Comparison of ENCODE assay signal across 9 cellular contexts in the genomic region with DNA sequence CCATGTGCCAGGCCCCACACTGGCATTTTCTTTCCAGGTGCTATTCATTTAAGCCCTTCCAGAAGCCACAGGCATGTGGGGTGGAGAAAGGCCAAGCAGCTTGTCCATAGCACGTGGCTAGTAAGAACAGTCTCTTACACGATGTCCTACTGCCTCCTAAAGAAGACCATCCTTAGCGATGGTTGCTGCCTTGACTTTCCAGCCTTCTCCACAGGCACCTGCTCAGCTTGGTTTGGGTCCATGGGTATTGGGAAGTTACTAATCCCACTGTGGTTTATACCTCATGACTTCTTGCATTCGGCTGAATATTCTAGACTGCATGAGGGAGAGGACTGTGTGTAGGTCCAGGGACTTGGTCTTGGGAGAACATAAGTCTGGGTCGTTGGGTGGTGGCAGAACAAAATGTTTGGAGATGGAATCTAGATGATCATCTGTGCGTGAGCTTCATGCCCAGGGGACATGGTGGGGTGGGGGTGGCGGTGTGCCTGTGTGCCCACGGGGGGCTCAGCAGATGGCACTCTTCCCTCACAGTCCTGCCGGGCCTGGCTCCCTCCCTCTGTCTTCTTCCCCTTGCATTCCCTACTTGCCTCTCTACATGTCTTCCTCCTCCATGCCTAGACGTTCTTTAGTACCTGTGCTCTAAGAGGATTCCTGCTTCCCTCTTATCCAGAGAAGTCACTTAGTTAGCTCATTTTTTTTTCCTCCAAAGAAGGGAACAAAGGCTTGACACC. TPM values are rescaled to one million over a fixed set of nuclear protein-coding genes. Genes with fewer than 3 reads are reported as not detected.
DNase-seq lines count a peak whose midpoint lies in the region; ATAC-seq, FAIRE-seq and TF ChIP-seq lines count a peak whose summit lies in the region.
"Had no signal": no experiment of that assay in that cellular context is flagged by ENCODE, and none has a peak within 500 bp of the region (broad histone marks: within the 10 kb centered on the region; RNA-seq: fewer than 3 reads in every experiment).

No MANE protein-coding gene starts in this region.

- H3K27ac Mint-ChIP-seq in mesothelial cell of epicardium: no peak overlapping the region
- H3K27ac Mint-ChIP-seq: activated naive CD8-positive, alpha-beta T cell had no signal

- H3K4me3 ChIP-seq in A549 (no peak overlapping the region), esophagus (ENCODE audit: low read depth in 1 of 2, low read length in 2 of 2) (no peak overlapping the region)

- peak; percentile 65 to 83; a peak in 5 of 6 replicates for ATAC-seq in A549

- no peaks in the 10 kb centered on the region for H3K27me3 ChIP-seq in esophagus (ENCODE audit: control insufficient read depth in 1 of 2, insufficient read depth in 2 of 2, low read length in 2 of 2)

- no peaks in the 10 kb centered on the region for H3K9me3 Mint-ChIP-seq in mesothelial cell of epicardium

- H3K27me3 Mint-ChIP-seq in mesothelial cell of epicardium (ENCODE audit: low read depth): no peaks in the 10 kb centered on the region
- H3K27me3 Mint-ChIP-seq: activated naive CD8-positive, alpha-beta T cell had no signal

- no peaks in the 10 kb centered on the region for H3K36me3 Mint-ChIP-seq in mesothelial cell of epicardium
- H3K36me3 Mint-ChIP-seq: activated naive CD8-positive, alpha-beta T cell had no signal

- no peaks in the 10 kb centered on the region for H3K36me3 ChIP-seq in esophagus (ENCODE audit: control insufficient read depth in 2 of 2, insufficient read depth in 2 of 2, low read length in 1 of 2)

- TF ChIP-seq CTCF in A549 (IDR thresholded peaks at IDR 0.05): peak; percentile 54
- peak; percentile 70 for TF ChIP-seq CTCF in GM12873 (IDR thresholded peaks at IDR 0.05; ENCODE audit: insufficient read depth, low read depth, low read length, missing control alignments)
- TF ChIP-seq CTCF in mesothelial cell of epicardium (IDR thresholded peaks at IDR 0.05; ENCODE audit: unreplicated experiment): no peak

- no peaks in the 10 kb centered on the region for H3K4me1 Mint-ChIP-seq in mesothelial cell of epicardium

- CTCF ChIA-PET in A549 (lab: Yijun Ruan, JAX): interaction anchor here (0.6 to 6.1 kb wide), 35 partner anchors 7 to 341 kb away, joined by 3 to 52 read pairs (median 5); a partner anchor contains a TSS

- H3K4me1 ChIP-seq in A549: peaks cover 30% of the 10 kb centered on the region
- H3K4me1 ChIP-seq in esophagus (ENCODE audit: control insufficient read depth in 2 of 2, insufficient read depth in 2 of 2, low read length in 1 of 2): peaks cover 6 to 16% of the 10 kb centered on the region in 2 donors

- POLR2A ChIA-PET in A549 (lab: Yijun Ruan, JAX): interaction anchor here (1.3 to 1.7 kb wide), 2 partner anchors 138 to 335 kb away, joined by 3 to 4 read pairs; a partner anchor contains a TSS

- H3K9me3 ChIP-seq in A549 (no peaks in the 10 kb centered on the region), esophagus (ENCODE audit: control insufficient read depth in 2 of 2, insufficient read depth in 1 of 2, low read depth in 1 of 2, low read length in 1 of 2) (no peaks in the 10 kb centered on the region)

- no peak overlapping the region for H3K4me3 Mint-ChIP-seq in mesothelial cell of epicardium
- H3K4me3 Mint-ChIP-seq: activated naive CD8-positive, alpha-beta T cell had no signal

- TF ChIP-seq RAD21 in A549 (conservative IDR thresholded peaks at IDR 0.05 in 1 of 2, IDR thresholded peaks at IDR 0.05 in 1 of 2): peak; percentile 84 to 91

- no peak for FAIRE-seq in A549 (lab: Jason Lieb, UNC)

- TF ChIP-seq POLR2A in A549 (IDR thresholded peaks at IDR 0.05; ENCODE audit: low read length): no peak

- H3K4me2 ChIP-seq in A549: no peak overlapping the region

- peak in 1 of 2 experiments; percentile 76 for DNase-seq in A549 (ENCODE audit: low read depth in 1 of 2, low spot score in 1 of 2)
- DNase-seq in RKO (ENCODE audit: low spot score): peak; percentile 8
- DNase-seq in putamen (ENCODE audit: low spot score): peak; percentile 39
- no peak for DNase-seq in SKM-1 treated with dmso at 0.1 percent for 144 hours (lab: John Stamatoyannopoulos, UW; ENCODE audit: unreplicated experiment)
- no peak for DNase-seq in AML-193 (lab: John Stamatoyannopoulos, UW)
- DNase-seq in mesothelial cell of epicardium (ENCODE audit: low spot score in 2 of 2, unreplicated experiment in 2 of 2): no peak

- H3K27ac ChIP-seq in A549 (peak overlapping the region; percentile 71 to 75), esophagus (ENCODE audit: low read depth in 2 of 2, low read length in 1 of 2) (peak overlapping the region; percentile 80 to 86)

- 65% methylated on average over 10 of the region's 10 CpGs for WGBS in A549 (ENCODE audit: missing lambda C conversion rate)
- WGBS in esophagus, 2 donors: 53 to 64% methylated on average over 10 of the region's 10 CpGs

- no peak for TF ChIP-seq EP300 in A549 (IDR thresholded peaks at IDR 0.05)

TF ChIP-seq in A549, 52 proteins besides CTCF, POLR2A, EP300 and RAD21:
- peak; percentile 82 for TF ChIP-seq SMC3 (IDR thresholded peaks at IDR 0.05)
- TF ChIP-seq ZSCAN20 (CRISPR knock-in tag; IDR thresholded peaks at IDR 0.05): no peak
- TF ChIP-seq HOXA7 (CRISPR knock-in tag; IDR thresholded peaks at IDR 0.05): no peak
- TF ChIP-seq CHD4 (IDR thresholded peaks at IDR 0.05; ENCODE audit: borderline replicate concordance): no peak

RNA-seq across cellular contexts. Expression of a gene that starts 49.1 kb away (rescaled TPM):
- 1.2 and 1.7 TPM in 2 replicates for polyA plus RNA-seq in A549 (2011; rRNA removed)
- polyA plus RNA-seq in A549 (2012; cell fraction: cytosol; rRNA removed): 1.2 and 1.5 TPM in 2 replicates
- 0.82 and 0.83 TPM in 2 replicates for polyA plus RNA-seq in A549 (2012; cell fraction: nucleus; rRNA removed)
- polyA plus RNA-seq in A549 (2017; fragmentation: RNase III; extraction: RNeasy Plus Mini Kit Qiagen cat#74134 plus additional on column Dnase treatment): 0.67 to 0.76 TPM (median 0.70 TPM) in 3 replicates
- 1.6 and 2.7 TPM in 2 replicates for polyA minus RNA-seq in A549 (2011; rRNA and poly(A)+ RNA removed)
- 10 to 100 TPM in 1 of 2 donors, 1 to 10 TPM in 1; 3.3 to 10.9 TPM for polyA plus RNA-seq in esophagus
- 0.69 to 1.6 TPM (median 1.1 TPM) in 3 replicates for total RNA-seq in mesothelial cell of epicardium

Comparison
In these comparisons a context has a peak if more than half of its experiments do, and no peak if none do; other contexts are left out.
1. DNase-seq: peak in RKO (single experiment) and putamen (single experiment); none in SKM-1 treated with dmso at 0.1 percent for 144 hours (single experiment), AML-193 (0 of 2) and mesothelial cell of epicardium (0 of 2).